ENCODE assay signal across 8 cellular contexts in the genomic region with DNA sequence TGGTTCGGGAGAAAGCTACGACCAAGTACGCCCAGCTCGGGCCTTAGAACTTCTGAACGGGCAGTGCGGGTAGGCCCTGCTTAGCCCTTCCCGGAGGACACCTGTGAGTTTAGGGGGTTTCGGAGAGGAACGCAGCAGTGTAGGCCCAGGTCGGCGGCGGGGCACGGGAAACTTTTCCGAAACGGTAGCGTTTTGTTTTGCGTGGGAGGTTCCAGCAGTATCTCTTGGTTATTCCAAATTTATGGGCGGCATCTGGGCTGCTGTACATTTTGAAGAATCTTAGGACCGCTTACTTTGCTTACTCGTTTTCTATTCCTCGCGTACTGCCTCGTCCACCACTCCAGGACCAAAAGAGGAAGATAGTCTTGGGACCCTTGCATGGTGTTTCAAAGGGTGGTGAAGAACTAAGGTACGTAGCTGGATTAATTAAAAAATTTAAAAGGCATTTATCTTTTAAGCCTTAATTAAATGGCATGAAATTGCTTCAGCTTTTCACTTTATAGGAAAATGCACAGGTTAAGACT. TPM values are rescaled to one million over a fixed set of nuclear protein-coding genes. Genes with fewer than 3 reads are reported as not detected.
DNase-seq lines count a peak whose midpoint lies in the region; ATAC-seq and TF ChIP-seq lines count a peak whose summit lies in the region.

No MANE protein-coding gene starts in this region.

- no peak for DNase-seq in stimulated activated naive CD8-positive, alpha-beta T cell treated with anti-CD3 and anti-CD28 coated beads, Interleukin-15, Interleukin-2, amounts not matched to agents 100 U/mL and 50 U/mL, for 24 hours
- DNase-seq in HL-60 (ENCODE audit: low read depth in 1 of 2, low spot score in 1 of 2) (peak in 1 of 2 experiments; percentile 15), adipocyte (ENCODE audit: low read depth) (peak; percentile 66), immature natural killer cell (no peak), T-helper 9 cell (no peak)

- H3K27ac ChIP-seq in HL-60 (replicated peaks) = peak overlapping the region; percentile 92
- H3K27ac ChIP-seq in subcutaneous abdominal adipose tissue (ENCODE audit: low read depth, low read length) = peak overlapping the region; percentile 98

- peaks cover 5% of the 10 kb centered on the region for H3K9me3 ChIP-seq in adipocyte (ENCODE audit: control insufficient read depth, low read length)
- peaks cover 3 to 10% (median 6%) of the 10 kb centered on the region in 5 donors for H3K9me3 ChIP-seq in subcutaneous abdominal adipose tissue (ENCODE audit: control insufficient read depth in 5 of 5, low read length in 5 of 5)

- no peak for ATAC-seq in stimulated activated naive CD8-positive, alpha-beta T cell treated with anti-CD3 and anti-CD28 coated beads, Interleukin-15, Interleukin-2, amounts not matched to agents 100 U/mL and 50 U/mL, for 24 hours
- no peak for ATAC-seq in HG02840 (IDR thresholded peaks at IDR 0.05; ENCODE audit: low FRiP score, unreplicated experiment)

- H3K27me3 Mint-ChIP-seq in stimulated activated naive CD8-positive, alpha-beta T cell treated with anti-CD3 and anti-CD28 coated beads, Interleukin-15, Interleukin-2, amounts not matched to agents 100 ng/mL and 50 ng/mL, for 24 hours = no peaks in the 10 kb centered on the region
- H3K27me3 Mint-ChIP-seq in immature natural killer cell (ENCODE audit: low read depth in 3 of 3) = peaks cover 3 to 14% (median 3%) of the 10 kb centered on the region in 3 donors

- H3K4me1 ChIP-seq in adipocyte (ENCODE audit: control insufficient read depth, insufficient read depth, low read length) = peaks cover 4% of the 10 kb centered on the region
- H3K4me1 ChIP-seq in subcutaneous abdominal adipose tissue (ENCODE audit: control insufficient read depth in 5 of 5, insufficient read depth in 5 of 5, low read length in 5 of 5) = peaks cover 3 to 36% (median 23%) of the 10 kb centered on the region in 5 donors

- H3K27me3 ChIP-seq in HL-60 (ENCODE audit: insufficient read depth, poor library complexity, severe bottlenecking) (no peaks in the 10 kb centered on the region), adipocyte (replicated peaks; ENCODE audit: control insufficient read depth, insufficient read depth, low read length) (no peaks in the 10 kb centered on the region), subcutaneous abdominal adipose tissue (ENCODE audit: control insufficient read depth in 5 of 5, insufficient read depth in 4 of 5, low read length in 5 of 5) (no peaks in the 10 kb centered on the region)

- TF ChIP-seq CTCF in HL-60 (IDR thresholded peaks at IDR 0.05; ENCODE audit: insufficient read depth, low read length) = no peak

- H3K36me3 Mint-ChIP-seq in stimulated activated naive CD8-positive, alpha-beta T cell treated with anti-CD3 and anti-CD28 coated beads, Interleukin-15, Interleukin-2, amounts not matched to agents 100 ng/mL and 50 ng/mL, for 24 hours (ENCODE audit: low read depth) = peaks cover 42% of the 10 kb centered on the region
- H3K36me3 Mint-ChIP-seq in immature natural killer cell = peaks cover 15 to 20% (median 19%) of the 10 kb centered on the region in 3 donors

- peaks cover 9% of the 10 kb centered on the region for H3K9me3 Mint-ChIP-seq in stimulated activated naive CD8-positive, alpha-beta T cell treated with anti-CD3 and anti-CD28 coated beads, Interleukin-15, Interleukin-2, amounts not matched to agents 100 ng/mL and 50 ng/mL, for 24 hours
- peaks cover 0 to 6% (median 3%) of the 10 kb centered on the region in 6 donors for H3K9me3 Mint-ChIP-seq in immature natural killer cell

- H3K36me3 ChIP-seq in adipocyte (ENCODE audit: control insufficient read depth, insufficient read depth, low read length, severe bottlenecking) (peaks cover 15% of the 10 kb centered on the region), subcutaneous abdominal adipose tissue (ENCODE audit: control insufficient read depth in 5 of 5, insufficient read depth in 5 of 5, low read length in 5 of 5) (peaks cover 0 to 8% (median 7%) of the 10 kb centered on the region in 5 donors)

- H3K4me3 ChIP-seq in HL-60 (replicated peaks; ENCODE audit: insufficient read depth, low read length) = peak overlapping the region; percentile 65
- peak overlapping the region; percentile 100 for H3K4me3 ChIP-seq in adipocyte (ENCODE audit: low read length)
- peak overlapping the region; percentile 82 to 98 (median 94) for H3K4me3 ChIP-seq in subcutaneous abdominal adipose tissue (ENCODE audit: low read depth in 1 of 5, low read length in 5 of 5)

- H3K4me3 Mint-ChIP-seq in stimulated activated naive CD8-positive, alpha-beta T cell treated with anti-CD3 and anti-CD28 coated beads, Interleukin-15, Interleukin-2, amounts not matched to agents 100 ng/mL and 50 ng/mL, for 24 hours = peak overlapping the region; percentile 99
- H3K4me3 Mint-ChIP-seq in immature natural killer cell = peak overlapping the region; percentile 97 to 100 (median 99)

- H3K4me1 Mint-ChIP-seq in stimulated activated naive CD8-positive, alpha-beta T cell treated with anti-CD3 and anti-CD28 coated beads, Interleukin-15, Interleukin-2, amounts not matched to agents 100 ng/mL and 50 ng/mL, for 24 hours (ENCODE audit: low read depth) = peaks cover 45% of the 10 kb centered on the region
- H3K4me1 Mint-ChIP-seq in immature natural killer cell = peaks cover 47 to 65% of the 10 kb centered on the region in 2 donors

- H3K27ac Mint-ChIP-seq in stimulated activated naive CD8-positive, alpha-beta T cell treated with anti-CD3 and anti-CD28 coated beads, Interleukin-15, Interleukin-2, amounts not matched to agents 100 ng/mL and 50 ng/mL, for 24 hours = peak overlapping the region; percentile 96
- H3K27ac Mint-ChIP-seq in immature natural killer cell = peak overlapping the region; percentile 95 to 100 (median 99)

- H3K9ac ChIP-seq in adipocyte (ENCODE audit: low read length) (peak overlapping the region; percentile 100), subcutaneous abdominal adipose tissue (ENCODE audit: low read length in 5 of 5) (peak overlapping the region; percentile 91 to 99 (median 99))

RNA-seq across cellular contexts. Expression of a gene that starts 0.5 kb away (rescaled TPM):
- 10 to 100 TPM; 39.1 to 55.6 (median 50.2) TPM for polyA plus RNA-seq in immature natural killer cell
